13 cellular contexts compared by ENCODE assay signal in the genomic region with DNA sequence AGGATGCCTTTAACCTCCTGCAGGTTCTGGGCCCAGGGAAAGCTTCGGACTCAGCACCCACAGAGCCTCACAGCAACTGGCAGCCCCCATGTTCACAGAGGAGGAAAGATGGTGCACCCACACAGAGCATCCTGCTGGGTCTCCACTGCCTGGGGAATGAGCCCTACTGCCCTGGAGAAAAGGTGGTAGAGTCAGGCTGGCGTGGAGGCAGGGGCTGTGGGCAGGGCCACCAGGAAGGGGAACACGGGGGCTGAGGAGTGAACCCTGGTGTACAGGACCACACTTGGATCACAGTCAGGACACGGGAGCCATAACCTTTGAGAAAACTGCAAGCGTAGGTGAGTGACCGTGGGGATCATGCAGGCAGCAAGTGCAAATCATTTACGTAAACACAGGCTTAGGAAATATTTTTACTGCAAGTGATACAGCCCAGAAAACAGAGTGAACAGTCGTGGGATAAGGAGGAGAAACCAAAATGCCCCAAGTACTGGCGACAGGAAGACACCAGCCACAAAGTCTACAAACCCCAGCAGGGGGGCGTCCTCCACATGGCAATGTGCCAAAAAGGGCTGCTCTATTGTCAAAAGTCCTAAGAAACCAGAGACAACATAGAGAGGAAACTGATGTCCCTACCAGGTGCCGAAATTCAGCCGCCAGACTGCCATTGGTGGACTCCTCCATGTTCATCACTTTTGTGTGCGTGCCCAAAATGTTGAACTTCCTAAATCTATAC. TPM values are rescaled to one million over a fixed set of nuclear protein-coding genes. Genes with fewer than 3 reads are reported as not detected.
DNase-seq lines count a peak whose midpoint lies in the region; ATAC-seq, FAIRE-seq and TF ChIP-seq lines count a peak whose summit lies in the region.
"Had no signal": no experiment of that assay in that cellular context is flagged by ENCODE, and none has a peak within 500 bp of the region (broad histone marks: within the 10 kb centered on the region; RNA-seq: fewer than 3 reads in every experiment).

No MANE protein-coding gene starts in this region.

- H3K9me3 Mint-ChIP-seq in activated CD4-positive, alpha-beta T cell treated with anti-CD3 and anti-CD28 coated beads, Interleukin-2, amount 10 ng/mL, durations not matched to agents 7 days and 5 days, result no peaks in the 10 kb centered on the region
- H3K9me3 Mint-ChIP-seq in activated CD4-positive, alpha-beta memory T cell treated with anti-CD3 and anti-CD28 coated beads, Interleukin-2, amount 10 ng/mL, durations not matched to agents 7 days and 5 days, result no peaks in the 10 kb centered on the region
- H3K9me3 Mint-ChIP-seq in naive thymus-derived CD8-positive, alpha-beta T cell, result no peaks in the 10 kb centered on the region

- peaks cover 93% of the 10 kb centered on the region for H3K36me3 Mint-ChIP-seq in activated CD4-positive, alpha-beta T cell treated with anti-CD3 and anti-CD28 coated beads, Interleukin-2, amount 10 ng/mL, durations not matched to agents 7 days and 5 days (ENCODE audit: low read depth)
- peaks cover 94% of the 10 kb centered on the region for H3K36me3 Mint-ChIP-seq in activated CD4-positive, alpha-beta memory T cell treated with anti-CD3 and anti-CD28 coated beads, Interleukin-2, amount 10 ng/mL, durations not matched to agents 7 days and 5 days (ENCODE audit: low read depth)
- H3K36me3 Mint-ChIP-seq in naive thymus-derived CD8-positive, alpha-beta T cell, result peaks cover 15 to 97% (median 77%) of the 10 kb centered on the region in 3 donors

- H3K36me3 ChIP-seq in HEK293 (ENCODE audit: control insufficient read depth in 2 of 2, insufficient read depth in 1 of 2, low read length in 2 of 2), result peaks cover 16 to 94% of the 10 kb centered on the region in 2 experiments
- peaks cover 60 to 84% of the 10 kb centered on the region in 2 donors for H3K36me3 ChIP-seq in kidney (ENCODE audit: control insufficient read depth in 1 of 2, insufficient read depth in 2 of 2, low read length in 2 of 2)

- TF ChIP-seq POLR2A in lower leg skin (IDR thresholded peaks at IDR 0.05), result no peak

- peak; percentile 47 to 49 for ATAC-seq in naive thymus-derived CD8-positive, alpha-beta T cell

- H3K27me3 Mint-ChIP-seq in activated CD4-positive, alpha-beta T cell treated with anti-CD3 and anti-CD28 coated beads, Interleukin-2, amount 10 ng/mL, durations not matched to agents 7 days and 5 days, result no peaks in the 10 kb centered on the region
- H3K27me3 Mint-ChIP-seq in activated CD4-positive, alpha-beta memory T cell treated with anti-CD3 and anti-CD28 coated beads, Interleukin-2, amount 10 ng/mL, durations not matched to agents 7 days and 5 days, result no peaks in the 10 kb centered on the region
- no peaks in the 10 kb centered on the region for H3K27me3 Mint-ChIP-seq in naive thymus-derived CD8-positive, alpha-beta T cell
- H3K27me3 Mint-ChIP-seq: progenitor cell of endocrine pancreas had no signal

- intact Hi-C loops in lower leg skin (cut with DNase I; ENCODE audit: low total_unique reads), result no loop called here
- intact Hi-C loops in kidney (cut with DNase I), result no loop called here

- no peak for FAIRE-seq in kidney (lab: Jason Lieb, UNC)

- CTCF ChIA-PET in activated CD4-positive, alpha-beta T cell treated with anti-CD3 and anti-CD28 coated beads, Interleukin-2, amount 10 ng/mL, durations not matched to agents 7 days and 5 days (lab: Charles Lee), result interaction anchor here (1.0 to 3.4 kb wide), 4 partner anchors 12 to 162 kb away, joined by 3 to 14 read pairs (median 6); no protein-coding TSS in a partner anchor
- CTCF ChIA-PET in HEK293 (lab: Yijun Ruan, JAX), result interaction anchor here (0.6 to 2.1 kb wide), 4 partner anchors 11 to 60 kb away, joined by 3 to 9 read pairs (median 4); no protein-coding TSS in a partner anchor
- CTCF ChIA-PET in activated CD4-positive, alpha-beta memory T cell treated with anti-CD3 and anti-CD28 coated beads, Interleukin-2, amount 10 ng/mL, durations not matched to agents 7 days and 5 days (lab: Charles Lee), result interaction anchor here (0.9 to 2.5 kb wide), 2 partner anchors 11 to 203 kb away, joined by 3 to 9 read pairs; no protein-coding TSS in a partner anchor

- no peak overlapping the region for H3K9ac ChIP-seq in kidney (ENCODE audit: low read length in 2 of 2)

- no peak for DNase-seq in activated CD4-positive, alpha-beta T cell treated with anti-CD3 and anti-CD28 coated beads, Interleukin-2, amount 10 ng/mL, durations not matched to agents 7 days and 5 days
- no peak for DNase-seq in activated CD4-positive, alpha-beta T cell treated with anti-CD3 and anti-CD28 coated beads, Interleukin-2, amount 50 U/mL, for 48 hours
- no peak for DNase-seq in activated CD4-positive, alpha-beta memory T cell treated with anti-CD3 and anti-CD28 coated beads, Interleukin-2, amount 10 ng/mL, durations not matched to agents 7 days and 5 days
- DNase-seq in naive thymus-derived CD8-positive, alpha-beta T cell, result peak in 8 of 10 donors; percentile 20 to 66 (median 34)
- DNase-seq in HuH-7.5 (ENCODE audit: low spot score) (no peak), lower leg skin (ENCODE audit: low spot score in 2 of 2) (no peak), kidney (no peak)
- DNase-seq: activated effector memory CD4-positive, alpha-beta T cell treated with anti-CD3 and anti-CD28 coated beads, Interleukin-2, amount 50 U/mL, for 16 hours; Karpas-422; NCI-H446 treated with DMSO at 0.1 percent for 48 hours; Right ventricle myocardium superior had no signal

- 87 to 90% methylated on average over 13 of the region's 13 CpGs for WGBS in lower leg skin, 2 donors

- H3K4me3 ChIP-seq in HEK293 (ENCODE audit: low read depth, low read length) (no peak overlapping the region), lower leg skin (ENCODE audit: low read depth, poor library complexity, severe bottlenecking) (no peak overlapping the region), kidney (ENCODE audit: low read length in 2 of 2) (no peak overlapping the region)

- H3K4me1 Mint-ChIP-seq in activated CD4-positive, alpha-beta T cell treated with anti-CD3 and anti-CD28 coated beads, Interleukin-2, amount 10 ng/mL, durations not matched to agents 7 days and 5 days, result peaks cover 84% of the 10 kb centered on the region
- H3K4me1 Mint-ChIP-seq in activated CD4-positive, alpha-beta memory T cell treated with anti-CD3 and anti-CD28 coated beads, Interleukin-2, amount 10 ng/mL, durations not matched to agents 7 days and 5 days, result peaks cover 63% of the 10 kb centered on the region
- peaks cover 19 to 83% (median 52%) of the 10 kb centered on the region in 4 donors for H3K4me1 Mint-ChIP-seq in naive thymus-derived CD8-positive, alpha-beta T cell

- H3K4me1 ChIP-seq in HEK293 (ENCODE audit: control insufficient read depth, insufficient read depth, low read length) (no peaks in the 10 kb centered on the region), kidney (ENCODE audit: control insufficient read depth in 1 of 2, insufficient read depth in 1 of 2, low read depth in 1 of 2, low read length in 2 of 2) (no peaks in the 10 kb centered on the region)

- H3K4me3 Mint-ChIP-seq in activated CD4-positive, alpha-beta T cell treated with anti-CD3 and anti-CD28 coated beads, Interleukin-2, amount 10 ng/mL, durations not matched to agents 7 days and 5 days, result no peak overlapping the region
- H3K4me3 Mint-ChIP-seq in activated CD4-positive, alpha-beta memory T cell treated with anti-CD3 and anti-CD28 coated beads, Interleukin-2, amount 10 ng/mL, durations not matched to agents 7 days and 5 days, result no peak overlapping the region
- peak overlapping the region in 3 of 10 donors; percentile 6 to 49 (median 24) for H3K4me3 Mint-ChIP-seq in naive thymus-derived CD8-positive, alpha-beta T cell

- TF ChIP-seq CTCF in HEK293 (tag by site-specific recombination; IDR thresholded peaks at IDR 0.05) (no peak), lower leg skin (IDR thresholded peaks at IDR 0.05) (no peak), kidney (IDR thresholded peaks at IDR 0.05; ENCODE audit: borderline replicate concordance, extremely low read depth, insufficient read depth) (no peak)

- peak overlapping the region; percentile 31 for H3K27ac Mint-ChIP-seq in activated CD4-positive, alpha-beta T cell treated with anti-CD3 and anti-CD28 coated beads, Interleukin-2, amount 10 ng/mL, durations not matched to agents 7 days and 5 days
- peak overlapping the region; percentile 40 for H3K27ac Mint-ChIP-seq in activated CD4-positive, alpha-beta memory T cell treated with anti-CD3 and anti-CD28 coated beads, Interleukin-2, amount 10 ng/mL, durations not matched to agents 7 days and 5 days
- peak overlapping the region in 9 of 10 donors; percentile 38 to 89 (median 81) for H3K27ac Mint-ChIP-seq in naive thymus-derived CD8-positive, alpha-beta T cell
- H3K27ac Mint-ChIP-seq: progenitor cell of endocrine pancreas had no signal

- POLR2A ChIA-PET in activated CD4-positive, alpha-beta T cell treated with anti-CD3 and anti-CD28 coated beads, Interleukin-2, amount 10 ng/mL, durations not matched to agents 7 days and 5 days (lab: Charles Lee), result no interaction called here
- POLR2A ChIA-PET in HEK293 (lab: Yijun Ruan, JAX), result interaction anchor here (0.6 kb wide), 1 partner anchor 1277 kb away, joined by 3 read pairs; no protein-coding TSS in a partner anchor
- POLR2A ChIA-PET in activated CD4-positive, alpha-beta memory T cell treated with anti-CD3 and anti-CD28 coated beads, Interleukin-2, amount 10 ng/mL, durations not matched to agents 7 days and 5 days (lab: Charles Lee), result interaction anchor here (1.4 to 3.6 kb wide), 5 partner anchors 11 to 26 kb away, joined by 5 to 14 read pairs (median 12); no protein-coding TSS in a partner anchor
- POLR2A ChIA-PET in naive thymus-derived CD8-positive, alpha-beta T cell (lab: Charles Lee), result no interaction called here

- H3K9me3 ChIP-seq in HEK293 (ENCODE audit: control insufficient read depth, insufficient read depth, low read depth, low read length) (no peaks in the 10 kb centered on the region), kidney (ENCODE audit: control insufficient read depth in 1 of 2, low read length in 2 of 2) (no peaks in the 10 kb centered on the region)

- H3K27ac ChIP-seq in HEK293 (ENCODE audit: extremely low read depth, low read depth, low read length) (no peak overlapping the region), kidney (ENCODE audit: low read depth in 2 of 2, low read length in 2 of 2) (no peak overlapping the region)

TF ChIP-seq in HEK293, 187 proteins besides CTCF, POLR2A, EP300 and RAD21 (continues in another document):
- TF ChIP-seq FEZF1 (tag by site-specific recombination; IDR thresholded peaks at IDR 0.05), result 0 out of 2 replicates have a peak, but pooled peaks have one; percentile 40
- no peak for TF ChIP-seq ZNF112 (tag by site-specific recombination; IDR thresholded peaks at IDR 0.05)

RNA-seq across cellular contexts. Expression of a gene that starts 27.6 kb away (rescaled TPM):
- 100 to 1,000 TPM; 876 to 958 TPM for total RNA-seq in activated CD4-positive, alpha-beta T cell treated with anti-CD3 and anti-CD28 coated beads, Interleukin-2, amount 10 ng/mL, durations not matched to agents 7 days and 5 days
- 100 to 1,000 TPM; 540 to 547 TPM for total RNA-seq in activated CD4-positive, alpha-beta memory T cell treated with anti-CD3 and anti-CD28 coated beads, Interleukin-2, amount 10 ng/mL, durations not matched to agents 7 days and 5 days
- 10 to 100 TPM; 62.8 to 74.9 TPM for total RNA-seq in naive thymus-derived CD8-positive, alpha-beta T cell
- polyA plus RNA-seq in naive thymus-derived CD8-positive, alpha-beta T cell, result 100 to 1,000 TPM; 154 to 231 (median 217) TPM
- total RNA-seq in lower leg skin (10 to 100 TPM; 37.5 to 55.6 (median 45.5) TPM), kidney (121 TPM)
- polyA plus RNA-seq in kidney (ENCODE audit: insufficient read depth, low read depth, low replicate concordance), result 37.5 TPM

Comparison
In these comparisons a context has a peak if more than half of its experiments do, and no peak if none do; other contexts are left out.
1. DNase-seq: peak in naive thymus-derived CD8-positive, alpha-beta T cell (8 of 10); none in activated CD4-positive, alpha-beta T cell treated with anti-CD3 and anti-CD28 coated beads, Interleukin-2, amount 10 ng/mL, durations not matched to agents 7 days and 5 days (single experiment), activated CD4-positive, alpha-beta T cell treated with anti-CD3 and anti-CD28 coated beads, Interleukin-2, amount 50 U/mL, for 48 hours (0 of 2), activated CD4-positive, alpha-beta memory T cell treated with anti-CD3 and anti-CD28 coated beads, Interleukin-2, amount 10 ng/mL, durations not matched to agents 7 days and 5 days (single experiment), HuH-7.5 (single experiment), lower leg skin (0 of 2) and kidney (single experiment).
2. H3K27ac Mint-ChIP-seq: peak in every context shown above with its lines; median percentile 81 in naive thymus-derived CD8-positive, alpha-beta T cell; 40 in activated CD4-positive, alpha-beta memory T cell treated with anti-CD3 and anti-CD28 coated beads, Interleukin-2, amount 10 ng/mL, durations not matched to agents 7 days and 5 days; 31 in activated CD4-positive, alpha-beta T cell treated with anti-CD3 and anti-CD28 coated beads, Interleukin-2, amount 10 ng/mL, durations not matched to agents 7 days and 5 days.
3. POLR2A ChIA-PET loops: an anchor here in HEK293 (0.6 kb wide) and activated CD4-positive, alpha-beta memory T cell treated with anti-CD3 and anti-CD28 coated beads, Interleukin-2, amount 10 ng/mL, durations not matched to agents 7 days and 5 days (1.4 to 3.6 kb wide); none called in activated CD4-positive, alpha-beta T cell treated with anti-CD3 and anti-CD28 coated beads, Interleukin-2, amount 10 ng/mL, durations not matched to agents 7 days and 5 days and naive thymus-derived CD8-positive, alpha-beta T cell.